In genomic region chr7:100271716-100272537, GRCh38 we compare ENCODE assay signal across 8 cellular contexts. TPM values are rescaled to one million over a fixed set of nuclear protein-coding genes. Genes with fewer than 3 reads are reported as not detected.
DNase-seq lines count a peak whose midpoint lies in the region; ATAC-seq and TF ChIP-seq lines count a peak whose summit lies in the region.

No MANE protein-coding gene starts in this region.

- H3K27ac ChIP-seq in liver (ENCODE audit: low read depth in 1 of 2, low read length in 2 of 2): no peak overlapping the region

- peak; percentile 45 for TF ChIP-seq CTCF in liver (IDR thresholded peaks at IDR 0.05; ENCODE audit: low read depth, low read length, missing input control)

- H3K9ac ChIP-seq in liver (ENCODE audit: low read depth in 1 of 2, low read length in 2 of 2): no peak overlapping the region

- no peaks in the 10 kb centered on the region for H3K9me3 ChIP-seq in liver (ENCODE audit: control insufficient read depth in 4 of 4, low read length in 3 of 4)

- peak; percentile 68 to 98 (median 94) for DNase-seq in C1 segment of cervical spinal cord (lab: John Stamatoyannopoulos, UW)
- DNase-seq in NCI-H526 (lab: John Stamatoyannopoulos, UW): peak; percentile 94 to 99
- peak; percentile 96 to 97 for DNase-seq in activated CD4-positive, alpha-beta T cell treated with anti-CD3 and anti-CD28 coated beads, Interleukin-2, amount 50 U/mL, for 24 hours (ENCODE audit: low read depth in 1 of 2, low spot score in 1 of 2)
- DNase-seq in dermis blood vessel endothelial cell: peak; percentile 97
- peak; percentile 99 for DNase-seq in stimulated activated CD4-positive, alpha-beta T cell treated with anti-CD3 and anti-CD28 coated beads, Interleukin-4, amount 100 ng/mL, for 1 hour

- H3K36me3 ChIP-seq in liver (ENCODE audit: control insufficient read depth in 4 of 4, insufficient read depth in 3 of 4, low read depth in 1 of 4, low read length in 3 of 4): no peaks in the 10 kb centered on the region

- TF ChIP-seq RAD21 in liver (IDR thresholded peaks at IDR 0.05): peak; percentile 14 to 63

- peak; percentile 86 for ATAC-seq in GM19324 (IDR thresholded peaks at IDR 0.05; ENCODE audit: low FRiP score, unreplicated experiment)
- peak; percentile 78 for ATAC-seq in HG03460 (IDR thresholded peaks at IDR 0.05; ENCODE audit: unreplicated experiment)

- H3K27me3 ChIP-seq in liver (ENCODE audit: control insufficient read depth in 4 of 4, insufficient read depth in 4 of 4, low read length in 3 of 4): no peaks in the 10 kb centered on the region

- peaks cover 0 to 15% (median 5%) of the 10 kb centered on the region in 4 donors for H3K4me1 ChIP-seq in liver (ENCODE audit: control insufficient read depth in 4 of 4, insufficient read depth in 4 of 4, low read length in 3 of 4)

- peak overlapping the region; percentile 24 to 84 (median 32) for H3K4me3 ChIP-seq in liver (ENCODE audit: low read depth in 1 of 3, low read length in 3 of 3)

- under 1% methylated on average over 101 of the region's 101 CpGs for WGBS in liver

TF ChIP-seq in liver, 16 proteins besides CTCF, POLR2A, EP300 and RAD21:
- TF ChIP-seq SP1 (IDR thresholded peaks at IDR 0.05): no peak
- no peak for TF ChIP-seq FOXA2 (IDR thresholded peaks at IDR 0.05)
- TF ChIP-seq REST (IDR thresholded peaks at IDR 0.05): no peak
- TF ChIP-seq GABPA (IDR thresholded peaks at IDR 0.05 in 1 of 2, conservative IDR thresholded peaks at IDR 0.05 in 1 of 2): no peak
- no peak for TF ChIP-seq RXRA (IDR thresholded peaks at IDR 0.05)
- no peak for TF ChIP-seq ZBTB33 (IDR thresholded peaks at IDR 0.05)
- no peak for TF ChIP-seq JUND (IDR thresholded peaks at IDR 0.05)
- no peak for TF ChIP-seq MAX (IDR thresholded peaks at IDR 0.05)
- no peak for TF ChIP-seq HNF4G (IDR thresholded peaks at IDR 0.05)

RNA-seq across cellular contexts. Expression of gene SPDYE3, which starts 35.6 kb away (rescaled TPM):
- total RNA-seq in dermis blood vessel endothelial cell (not detected in 2 replicates), liver (not detected)
- 1 to 10 TPM in 1 of 2 donors, under 1 TPM in 1; 0.07 to 1.7 TPM for polyA plus RNA-seq in liver

RNA-seq across cellular contexts. Expression of gene PVRIG, which starts 52.2 kb away (rescaled TPM):
- total RNA-seq in dermis blood vessel endothelial cell (not detected in 2 replicates), liver (under 1 TPM; 0.37 to 0.59 TPM)
- polyA plus RNA-seq in liver: under 1 TPM; 0.58 to 0.81 TPM
